27 cellular contexts compared by ENCODE assay signal in the genomic region with DNA sequence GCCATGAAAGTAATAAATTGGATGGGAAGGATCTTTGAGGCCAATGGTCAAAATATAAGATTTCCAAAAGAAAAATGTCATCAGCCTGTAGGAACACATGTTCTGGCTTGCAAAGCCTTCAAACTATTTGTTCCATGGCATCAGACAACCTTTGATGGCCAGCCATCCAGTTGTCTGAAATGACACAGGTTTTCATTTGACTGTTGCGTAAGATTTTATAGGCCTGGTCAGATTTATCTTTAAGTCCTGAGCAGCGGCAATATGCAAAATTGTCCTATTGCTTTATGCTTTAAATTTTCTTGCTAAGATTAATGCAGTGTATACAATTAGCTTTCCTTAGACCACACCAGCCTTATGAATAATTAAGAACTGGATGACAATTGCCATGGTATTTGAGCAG.
"Had no signal": no experiment of that assay in that cellular context is flagged by ENCODE, and none has a peak within 500 bp of the region (broad histone marks: within the 10 kb centered on the region; RNA-seq: fewer than 3 reads in every experiment).

No MANE protein-coding gene starts in this region.

- ATAC-seq: esophagus mucosa, gastrocnemius medialis, heart left ventricle, left colon, left lobe of liver, lower lobe of right lung, mucosa of descending colon had no signal

- DNase-seq: dermis blood vessel endothelial cell; dorsolateral prefrontal cortex; effector CD4-positive, alpha-beta T cell; effector memory CD4-positive, alpha-beta T cell; erythroblast; esophagus squamous epithelium; foreskin fibroblast; foreskin melanocyte; gastrocnemius medialis; heart left ventricle; hypothalamus; immature natural killer cell; islet precursor cell; kidney; kidney glomerular epithelial cell; left colon; left ventricle myocardium inferior; lower lobe of right lung; mesenchymal stem cell; mucosa of descending colon; naive B cell had no signal

- H3K79me2 ChIP-seq: hepatocyte had no signal

- H3K27me3 ChIP-seq: dorsolateral prefrontal cortex, esophagus squamous epithelium, gastrocnemius medialis, heart left ventricle, hepatocyte had no signal

- H3K4me2 ChIP-seq: hepatocyte had no signal

- H2AFZ ChIP-seq: hepatocyte had no signal

- FAIRE-seq: colon, kidney had no signal

- H3K4me3 ChIP-seq: coronary artery, dorsolateral prefrontal cortex, esophagus squamous epithelium, gastrocnemius medialis, heart left ventricle, hepatocyte, left ventricle myocardium inferior, lower lobe of right lung, mucosa of descending colon had no signal

- H3K36me3 ChIP-seq: esophagus squamous epithelium, gastrocnemius medialis, heart left ventricle, left ventricle myocardium inferior, lower lobe of right lung had no signal

- H3K9me3 ChIP-seq: esophagus squamous epithelium, gastrocnemius medialis, heart left ventricle, left ventricle myocardium inferior, lower lobe of right lung, mucosa of descending colon had no signal

- H3K27ac ChIP-seq: coronary artery, dorsolateral prefrontal cortex, epithelial cell of prostate, esophagus squamous epithelium, gastrocnemius medialis, heart left ventricle, hepatocyte, left ventricle myocardium inferior, lower lobe of right lung had no signal

- H3K4me1 ChIP-seq: esophagus squamous epithelium, gastrocnemius medialis, heart left ventricle, left ventricle myocardium inferior, lower lobe of right lung had no signal
